Comparison of ENCODE assay signal across 1 cellular context in genomic region chr12:122951406-122951805, GRCh38.
A peak's percentile ranks its signal among the peaks of the same experiment; 100 is the strongest.
TF ChIP-seq lines count a peak whose summit lies in the region.

No MANE protein-coding gene starts in this region.

TF ChIP-seq in endothelial cell of umbilical vein, 7 proteins besides CTCF, POLR2A, EP300 and RAD21:
- TF ChIP-seq MAX (IDR thresholded peaks at IDR 0.05; ENCODE audit: insufficient read depth, insufficient read length): peak; percentile 42
- TF ChIP-seq MYC (IDR thresholded peaks at IDR 0.05; ENCODE audit: low read depth, low read length): peak; percentile 51
- TF ChIP-seq FOS (IDR thresholded peaks at IDR 0.05; ENCODE audit: borderline replicate concordance, insufficient read depth, low read length): peak; percentile 82
- TF ChIP-seq JUN (IDR thresholded peaks at IDR 0.05; ENCODE audit: borderline replicate concordance, insufficient read depth, insufficient read length, low read depth): peak; percentile 38
- no peak for TF ChIP-seq GATA2 (IDR thresholded peaks at IDR 0.05; ENCODE audit: insufficient read depth, insufficient read length, low read depth, low read length)
- TF ChIP-seq EZH2 (IDR thresholded peaks at IDR 0.05; ENCODE audit: borderline replicate concordance, low read depth, low read length, severe bottlenecking): no peak
- TF ChIP-seq POLR2AphosphoS5 (IDR thresholded peaks at IDR 0.05; ENCODE audit: insufficient read depth, low read depth, low read length): peak; percentile 17
